8 cellular contexts compared by ENCODE assay signal in the genomic region with DNA sequence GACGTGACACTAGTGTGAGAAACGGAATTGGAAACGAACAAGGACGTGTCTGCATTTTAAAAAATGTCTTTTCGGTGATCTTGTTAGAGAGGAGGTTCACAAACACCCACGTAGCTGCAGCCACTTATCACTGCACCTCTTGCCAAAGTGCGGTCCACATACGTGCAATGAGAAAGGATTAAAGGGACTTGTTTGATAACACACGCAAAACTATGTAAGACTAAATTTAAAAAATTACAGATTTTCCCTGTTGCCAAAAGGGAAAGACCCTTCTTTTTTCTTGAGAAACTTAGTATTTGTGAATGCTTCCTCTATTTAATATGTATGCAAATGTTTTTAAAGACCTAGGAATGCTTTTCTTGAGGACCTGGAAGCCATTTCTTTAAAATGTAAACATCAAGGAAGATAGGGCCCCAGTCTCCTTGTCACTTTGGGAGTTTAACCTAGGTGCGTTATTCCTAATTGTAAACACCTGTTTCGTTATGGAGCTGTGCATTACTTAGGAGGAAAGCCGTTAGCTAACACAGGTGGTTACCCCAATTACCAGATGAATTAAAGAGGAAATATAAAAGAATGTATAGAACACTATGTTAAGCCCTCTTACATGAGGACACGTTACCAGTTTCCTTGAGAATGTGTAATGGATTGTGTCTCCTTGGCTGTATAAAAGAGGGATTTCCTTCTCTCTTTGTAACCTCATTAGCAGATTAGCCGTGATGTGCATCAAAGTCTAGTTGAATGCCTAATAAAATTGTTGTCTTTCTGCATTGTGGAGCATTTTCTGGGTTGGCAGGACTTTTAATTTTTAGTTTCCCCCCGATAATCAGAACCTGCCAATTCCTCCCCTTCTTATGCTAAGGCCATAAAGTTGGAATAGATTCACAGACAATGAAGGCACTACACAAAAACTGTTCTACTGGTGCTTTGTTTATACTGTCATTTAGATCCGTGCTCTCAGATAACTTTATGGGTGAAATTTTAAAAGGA. TPM values are rescaled to one million over a fixed set of nuclear protein-coding genes. Genes with fewer than 3 reads are reported as not detected.
DNase-seq lines count a peak whose midpoint lies in the region; ATAC-seq and TF ChIP-seq lines count a peak whose summit lies in the region.

No MANE protein-coding gene starts in this region.

- peak in 1 of 4 donors; percentile 61 for TF ChIP-seq EP300 in sigmoid colon (IDR thresholded peaks at IDR 0.05)

- intact Hi-C loops in sigmoid colon (cut with DNase I) = loop anchor here (5.0 to 10.0 kb wide), 2 partner anchors 250 to 682 kb away; no protein-coding TSS in a partner anchor

- 12 to 35% methylated on average over 16 of the region's 16 CpGs for WGBS in sigmoid colon, 2 donors

- H3K4me1 ChIP-seq in sigmoid colon = peaks cover 0 to 4% (median 0%) of the 10 kb centered on the region in 4 donors

- no peaks in the 10 kb centered on the region for H3K36me3 ChIP-seq in sigmoid colon

- peak overlapping the region; percentile 80 to 91 (median 84) for H3K27ac ChIP-seq in sigmoid colon

- no peaks in the 10 kb centered on the region for H3K9me3 ChIP-seq in sigmoid colon

- H3K4me3 ChIP-seq in fibroblast of villous mesenchyme (ENCODE audit: low read depth, low read length) = peak overlapping the region; percentile 71
- peak overlapping the region; percentile 57 to 69 (median 64) for H3K4me3 ChIP-seq in sigmoid colon

- no peak for ATAC-seq in HG03457 (IDR thresholded peaks at IDR 0.05; ENCODE audit: unreplicated experiment)

- no peaks in the 10 kb centered on the region for H3K27me3 ChIP-seq in sigmoid colon

- TF ChIP-seq POLR2A in sigmoid colon (IDR thresholded peaks at IDR 0.05) = no peak

- TF ChIP-seq CTCF in fibroblast of villous mesenchyme (IDR thresholded peaks at IDR 0.05; ENCODE audit: insufficient read depth, low read depth, low read length) = no peak
- no peak for TF ChIP-seq CTCF in sigmoid colon (IDR thresholded peaks at IDR 0.05)

- DNase-seq in stimulated activated naive CD4-positive, alpha-beta T cell (lab: John Stamatoyannopoulos, UW) = peak in 4 of 6 experiments; percentile 17 to 43 (median 32)
- DNase-seq in stimulated activated naive CD4-positive, alpha-beta T cell treated with Interleukin-2 at 50 U/mL for 16 hours (lab: John Stamatoyannopoulos, UW) = no peak
- DNase-seq in SW480 (ENCODE audit: low spot score) = peak; percentile 45
- DNase-seq in fibroblast of villous mesenchyme (ENCODE audit: low read depth) = no peak
- no peak for DNase-seq in sigmoid colon
- DNase-seq in SHP77 treated with DMSO at 0.1 percent for 48 hours (lab: John Stamatoyannopoulos, UW) = no peak
- DNase-seq in activated CD4-positive, alpha-beta T cell treated with anti-CD3 and anti-CD28 coated beads, Interleukin-2, amount 50 U/mL, for 4 hours = no peak

RNA-seq across cellular contexts. Expression of a gene that starts 1.0 kb away (rescaled TPM):
- total RNA-seq in fibroblast of villous mesenchyme = 0.86 and 0.97 TPM in 2 replicates
- 1 to 10 TPM in 1 of 4 donors, under 1 TPM in 2, not detected in 1; 0.36 to 1.7 (median 0.68) TPM for total RNA-seq in sigmoid colon
- polyA plus RNA-seq in sigmoid colon = 1 to 10 TPM in 1 of 3 donors, under 1 TPM in 2; 0.60 to 1.4 (median 0.71) TPM

Comparison
In these comparisons a context has a peak if more than half of its experiments do, and no peak if none do; other contexts are left out.
1. DNase-seq: peak in stimulated activated naive CD4-positive, alpha-beta T cell (4 of 6) and SW480 (single experiment); none in stimulated activated naive CD4-positive, alpha-beta T cell treated with Interleukin-2 at 50 U/mL for 16 hours (single experiment), fibroblast of villous mesenchyme (single experiment), sigmoid colon (single experiment), SHP77 treated with DMSO at 0.1 percent for 48 hours (single experiment) and activated CD4-positive, alpha-beta T cell treated with anti-CD3 and anti-CD28 coated beads, Interleukin-2, amount 50 U/mL, for 4 hours (0 of 2).